In genomic region chr1:115506523-115507255, GRCh38 we compare ENCODE assay signal across 20 cellular contexts.
DNase-seq lines count a peak whose midpoint lies in the region; ATAC-seq and TF ChIP-seq lines count a peak whose summit lies in the region.
"Had no signal": no experiment of that assay in that cellular context is flagged by ENCODE, and none has a peak within 500 bp of the region (broad histone marks: within the 10 kb centered on the region; RNA-seq: fewer than 3 reads in every experiment).

No MANE protein-coding gene starts in this region.

- POLR2A ChIA-PET in Panc1 (lab: Charles Lee): no interaction called here

- H3K9me3 ChIP-seq in right atrium auricular region: no peaks in the 10 kb centered on the region
- H3K9me3 ChIP-seq in Panc1 (ENCODE audit: control insufficient read depth, insufficient read depth, low read depth, low read length): no peaks in the 10 kb centered on the region
- H3K9me3 ChIP-seq in SJCRH30 (replicated peaks): no peaks in the 10 kb centered on the region
- H3K9me3 ChIP-seq in body of pancreas: no peaks in the 10 kb centered on the region
- H3K9me3 ChIP-seq: HAP-1, ovary, thoracic aorta had no signal

- in situ Hi-C loops in Panc1 (cut with HindIII; ENCODE audit: low pct_unique_long_range_greater_than_20kb, low sequenced_read_pairs): no loop called here

- TF ChIP-seq CTCF in right atrium auricular region (IDR thresholded peaks at IDR 0.05): no peak
- no peak for TF ChIP-seq CTCF in Panc1 (IDR thresholded peaks at IDR 0.05)
- no peak for TF ChIP-seq CTCF in body of pancreas (IDR thresholded peaks at IDR 0.05)

- H3K27ac ChIP-seq in right atrium auricular region: no peak overlapping the region
- H3K27ac ChIP-seq in Panc1 (ENCODE audit: low read length): no peak overlapping the region
- no peak overlapping the region for H3K27ac ChIP-seq in SJCRH30
- no peak overlapping the region for H3K27ac ChIP-seq in body of pancreas
- H3K27ac ChIP-seq: C4-2B, ovary, thoracic aorta had no signal

- CTCF ChIA-PET in Panc1 (lab: Charles Lee): no interaction called here

- no peak for TF ChIP-seq POLR2A in body of pancreas (IDR thresholded peaks at IDR 0.05)

- ATAC-seq in left ventricle myocardium superior (no peak), Panc1 (peak; percentile 45; the same call in 1 of the 2 replicates), body of pancreas (no peak)
- ATAC-seq: activated naive CD8-positive, alpha-beta T cell treated with anti-CD3 and anti-CD28 coated beads, Interleukin-2, amount 50 U/mL, for 24 hours; GM12878 had no signal

- intact Hi-C loops in left ventricle myocardium superior (cut with micrococcal nuclease) (no loop called here), Panc1 (cut with micrococcal nuclease; ENCODE audit: unreplicated experiment) (no loop called here), body of pancreas (cut with DNase I) (no loop called here)

- H3K4me3 ChIP-seq in right atrium auricular region (no peak overlapping the region), Panc1 (ENCODE audit: low read depth in 2 of 2, low read length in 2 of 2) (no peak overlapping the region), SJCRH30 (no peak overlapping the region), body of pancreas (no peak overlapping the region)
- H3K4me3 ChIP-seq: GM12878, HAP-1, MG63, ovary, thoracic aorta had no signal

- H3K4me1 ChIP-seq in right atrium auricular region: no peaks in the 10 kb centered on the region
- no peaks in the 10 kb centered on the region for H3K4me1 ChIP-seq in Panc1 (ENCODE audit: control insufficient read depth, insufficient read depth, low read length)
- H3K4me1 ChIP-seq in SJCRH30: no peaks in the 10 kb centered on the region
- H3K4me1 ChIP-seq in body of pancreas: no peaks in the 10 kb centered on the region
- H3K4me1 ChIP-seq: HAP-1 had no signal

- H3K36me3 ChIP-seq in right atrium auricular region: no peaks in the 10 kb centered on the region
- no peaks in the 10 kb centered on the region for H3K36me3 ChIP-seq in Panc1 (ENCODE audit: control insufficient read depth, insufficient read depth, low read length)
- no peaks in the 10 kb centered on the region for H3K36me3 ChIP-seq in SJCRH30
- H3K36me3 ChIP-seq in body of pancreas (replicated peaks in 1 of 2; ENCODE audit: insufficient read depth in 1 of 2, low read depth in 2 of 2): no peaks in the 10 kb centered on the region
- H3K36me3 ChIP-seq: HAP-1, MG63, ovary, thoracic aorta had no signal

- DNase-seq in right atrium auricular region (ENCODE audit: low spot score): peak; percentile 28
- DNase-seq in left ventricle myocardium superior: no peak
- no peak for DNase-seq in Panc1 (ENCODE audit: low read depth, low spot score)
- DNase-seq in kidney tubule cell (ENCODE audit: low spot score): peak; percentile 90
- DNase-seq in SJCRH30: no peak
- DNase-seq in body of pancreas: no peak
- no peak for DNase-seq in middle frontal gyrus (ENCODE audit: extremely low spot score, low spot score)
- DNase-seq in T-helper 9 cell: no peak
- DNase-seq: activated gamma-delta T cell treated with Interleukin-2 at 50 U/mL for 16 hours; activated naive CD8-positive, alpha-beta T cell treated with anti-CD3 and anti-CD28 coated beads, Interleukin-2, amount 50 U/mL, for 24 hours; MG63; naive B cell; NCI-H1417 treated with DMSO at 0.1 percent for 48 hours; stimulated activated CD4-positive, alpha-beta T cell treated with anti-CD3 and anti-CD28 coated beads, Interleukin-4, amount 100 ng/mL, for 4 hours; stimulated activated naive CD4-positive, alpha-beta T cell treated with Interleukin-2 at 50 U/mL for 16 hours had no signal

- no TSS peak for BruUV-seq in Panc1 (replicated peaks; lab: Mats Ljungman, UMichigan)

- WGBS in body of pancreas, 2 donors: 17 to 30% methylated on average over 14 of the region's 14 CpGs

- H3K27me3 ChIP-seq in right atrium auricular region (no peaks in the 10 kb centered on the region), Panc1 (ENCODE audit: control insufficient read depth, insufficient read depth, low read length) (no peaks in the 10 kb centered on the region), SJCRH30 (no peaks in the 10 kb centered on the region; the same call in 1 of the 2 replicates), body of pancreas (no peaks in the 10 kb centered on the region)
- H3K27me3 ChIP-seq: MG63, ovary had no signal

Comparison
In these comparisons a context has a peak if more than half of its experiments do, and no peak if none do; other contexts are left out.
1. DNase-seq: peak in right atrium auricular region (single experiment) and kidney tubule cell (single experiment); none in left ventricle myocardium superior (single experiment), Panc1 (single experiment), SJCRH30 (0 of 2), body of pancreas (0 of 4), middle frontal gyrus (single experiment) and T-helper 9 cell (single experiment).